In genomic region chr15:78696436-78696835, GRCh38 we compare ENCODE assay signal across 37 cellular contexts. TPM values are rescaled to one million over a fixed set of nuclear protein-coding genes. Genes with fewer than 3 reads are reported as not detected.
"Had no signal": no experiment of that assay in that cellular context is flagged by ENCODE, and none has a peak within 500 bp of the region (broad histone marks: within the 10 kb centered on the region; RNA-seq: fewer than 3 reads in every experiment).

No MANE protein-coding gene starts in this region.

- H3K27me3 ChIP-seq: adrenal gland, ascending aorta, body of pancreas, brain microvascular endothelial cell, breast epithelium, cardiac muscle cell had no signal

- H3K4me3 ChIP-seq: adrenal gland, ascending aorta, body of pancreas, breast epithelium, cardiac muscle cell had no signal

- FAIRE-seq: astrocyte, bronchial epithelial cell had no signal

- H3K4me1 ChIP-seq: ascending aorta, breast epithelium had no signal

- H3K9me3 ChIP-seq: adrenal gland, ascending aorta, body of pancreas, breast epithelium had no signal

- ATAC-seq: activated naive CD4-positive, alpha-beta T cell treated with anti-CD3 and anti-CD28 coated beads, Interleukin-2, amount 50 U/mL, for 72 hours; activated naive CD8-positive, alpha-beta T cell treated with anti-CD3 and anti-CD28 coated beads, Interleukin-2, amount 50 U/mL, for 24 hours; activated T-cell treated with anti-CD3 and anti-CD28 coated beads, Interleukin-2, amount 50 U/mL, for 4 hours; activated T-cell treated with anti-CD3 and anti-CD28 coated beads, Interleukin-2, amount 50 U/mL, for 72 hours; activated T-helper 17 cell treated with anti-CD3 and anti-CD28 coated beads, Interleukin-2, amount 50 U/mL, for 72 hours had no signal

- H3K27ac ChIP-seq: adrenal gland, ascending aorta, body of pancreas, brain microvascular endothelial cell, breast epithelium, cardiac muscle cell had no signal

- DNase-seq: activated effector memory CD4-positive, alpha-beta T cell treated with anti-CD3 and anti-CD28 coated beads, Interleukin-2, amount 50 U/mL, for 16 hours; activated effector memory CD4-positive, alpha-beta T cell treated with Interleukin-2 at 50 U/mL for 16 hours; activated gamma-delta T cell; activated gamma-delta T cell treated with Interleukin-2 at 50 U/mL for 16 hours; activated naive CD4-positive, alpha-beta T cell; activated naive CD4-positive, alpha-beta T cell treated with anti-CD3 and anti-CD28 coated beads for 36 hours; activated naive CD4-positive, alpha-beta T cell treated with anti-CD3 and anti-CD28 coated beads, Interleukin-2, amount 10 ng/mL, durations not matched to agents 7 days and 5 days; activated naive CD4-positive, alpha-beta T cell treated with anti-CD3 and anti-CD28 coated beads, Interleukin-2, amount 50 U/mL, for 16 hours; activated naive CD4-positive, alpha-beta T cell treated with Interleukin-2 at 50 U/mL for 16 hours; activated naive CD8-positive, alpha-beta T cell treated with anti-CD3 and anti-CD28 coated beads for 36 hours; activated naive CD8-positive, alpha-beta T cell treated with anti-CD3 and anti-CD28 coated beads, Interleukin-2, amount 10 ng/mL, durations not matched to agents 7 days and 5 days; activated naive CD8-positive, alpha-beta T cell treated with anti-CD3 and anti-CD28 coated beads, Interleukin-2, amount 50 U/mL, for 24 hours; activated T-cell treated with anti-CD3 and anti-CD28 coated beads, Interleukin-2, amount 50 U/mL, for 1 hour; activated T-cell treated with anti-CD3 and anti-CD28 coated beads, Interleukin-2, amount 50 U/mL, for 24 hours; activated T-cell treated with anti-CD3 and anti-CD28 coated beads, Interleukin-2, amount 50 U/mL, for 4 hours; activated T-cell treated with anti-CD3 and anti-CD28 coated beads, Interleukin-2, amount 50 U/mL, for 48 hours; activated T-cell treated with anti-CD3 and anti-CD28 coated beads, Interleukin-2, amount 50 U/mL, for 72 hours; amniotic stem cell; amygdala; anterior cingulate cortex; aorta; brain microvascular endothelial cell; caudate nucleus; central memory CD4-positive, alpha-beta T cell; cerebellar nuclear complex had no signal

- H3K36me3 ChIP-seq: adrenal gland, ascending aorta, brain microvascular endothelial cell, breast epithelium, cardiac muscle cell had no signal

RNA-seq across cellular contexts. Expression of gene CHRNB4, which starts 55.4 kb away (rescaled TPM):
- total RNA-seq: activated naive CD4-positive, alpha-beta T cell treated with anti-CD3 and anti-CD28 coated beads for 36 hours; activated naive CD4-positive, alpha-beta T cell treated with anti-CD3 and anti-CD28 coated beads, Interleukin-2, amount 50 U/mL, for 72 hours; activated naive CD8-positive, alpha-beta T cell treated with anti-CD3 and anti-CD28 coated beads for 36 hours; activated naive CD8-positive, alpha-beta T cell treated with anti-CD3 and anti-CD28 coated beads, Interleukin-2, amount 10 ng/mL, durations not matched to agents 7 days and 5 days; activated T-cell treated with anti-CD3 and anti-CD28 coated beads, Interleukin-2, amount 50 U/mL, for 4 hours; activated T-cell treated with anti-CD3 and anti-CD28 coated beads, Interleukin-2, amount 50 U/mL, for 72 hours; activated T-helper 1 cell treated with anti-CD3 and anti-CD28 coated beads, Interleukin-12 subunit alpha, Interleukin-12 subunit beta, Interleukin-2, Interleukin-4 antibody, amounts not matched to agents 30 ng/mL and 10 ng/mL and 1 ng/mL, durations not matched to agents 14 hours and 24 hours and 36 hours; activated T-helper 17 cell treated with anti-CD3 and anti-CD28 coated beads, Interleukin-2, amount 50 U/mL, for 72 hours; activated T-helper 2 cell treated with anti-CD3 and anti-CD28 coated beads, Interferon-gamma antibody, Interleukin-2, Interleukin-4, amounts not matched to agents 10 μg/mL and 5 μg/mL and 100 μg/mL, durations not matched to agents 14 hours and 24 hours and 36 hours; aorta; ascending aorta; astrocyte; body of pancreas; breast epithelium; bronchial epithelial cell; cardiac septum had no signal
- polyA plus RNA-seq: aorta, cardiac muscle cell had no signal
